ENCODE assay signal across 9 cellular contexts in genomic region chr7:101163281-101164070, GRCh38. TPM values are rescaled to one million over a fixed set of nuclear protein-coding genes. Genes with fewer than 3 reads are reported as not detected.
DNase-seq lines count a peak whose midpoint lies in the region; ATAC-seq lines count a peak whose summit lies in the region.
"Had no signal": no experiment of that assay in that cellular context is flagged by ENCODE, and none has a peak within 500 bp of the region (broad histone marks: within the 10 kb centered on the region; RNA-seq: fewer than 3 reads in every experiment).

No MANE protein-coding gene starts in this region.

- peak; percentile 69 for DNase-seq in activated CD8-positive, alpha-beta memory T cell treated with anti-CD3 and anti-CD28 coated beads, Interleukin-2, amount 10 ng/mL, durations not matched to agents 7 days and 5 days
- DNase-seq in activated CD8-positive, alpha-beta memory T cell treated with anti-CD3 and anti-CD28 coated beads, Interleukin-2, amount 50 U/mL, for 48 hours: no peak
- DNase-seq in NCI-H2081 (lab: John Stamatoyannopoulos, UW): peak; percentile 82 to 85
- peak; percentile 53 for DNase-seq in activated T-cell treated with anti-CD3 and anti-CD28 coated beads, Interleukin-2, amount 50 U/mL, for 24 hours

- no peak overlapping the region for H3K27ac ChIP-seq in stomach smooth muscle (ENCODE audit: low read length)

- peak overlapping the region; percentile 71 for H3K4me3 ChIP-seq in iPS-15b (ENCODE audit: low read depth, low read length)
- peak overlapping the region; percentile 31 to 60 for H3K4me3 ChIP-seq in stomach smooth muscle (ENCODE audit: low read length in 2 of 2)

- H3K27me3 Mint-ChIP-seq in activated CD8-positive, alpha-beta memory T cell treated with anti-CD3 and anti-CD28 coated beads, Interleukin-2, amount 10 ng/mL, durations not matched to agents 7 days and 5 days: peaks cover 45% of the 10 kb centered on the region
- peaks cover 54% of the 10 kb centered on the region for H3K27me3 Mint-ChIP-seq in activated T-cell treated with anti-CD3 and anti-CD28 coated beads, Interleukin-2, amount 50 U/mL, for 24 hours

- no peaks in the 10 kb centered on the region for H3K9me3 ChIP-seq in iPS-15b (ENCODE audit: control insufficient read depth, insufficient read depth, low read length)
- H3K9me3 ChIP-seq in stomach smooth muscle (ENCODE audit: control insufficient read depth in 2 of 2, low read length in 2 of 2): no peaks in the 10 kb centered on the region

- H3K9ac ChIP-seq in iPS-15b (ENCODE audit: low read depth, low read length) (peak overlapping the region; percentile 54), stomach smooth muscle (ENCODE audit: low read length in 2 of 2) (no peak overlapping the region)

- peaks cover 26% of the 10 kb centered on the region for H3K4me1 Mint-ChIP-seq in activated CD8-positive, alpha-beta memory T cell treated with anti-CD3 and anti-CD28 coated beads, Interleukin-2, amount 10 ng/mL, durations not matched to agents 7 days and 5 days
- peaks cover 39% of the 10 kb centered on the region for H3K4me1 Mint-ChIP-seq in activated T-cell treated with anti-CD3 and anti-CD28 coated beads, Interleukin-2, amount 50 U/mL, for 24 hours (ENCODE audit: low read depth)

- H3K4me3 Mint-ChIP-seq in activated CD8-positive, alpha-beta memory T cell treated with anti-CD3 and anti-CD28 coated beads, Interleukin-2, amount 10 ng/mL, durations not matched to agents 7 days and 5 days: peak overlapping the region; percentile 74
- H3K4me3 Mint-ChIP-seq in activated T-cell treated with anti-CD3 and anti-CD28 coated beads, Interleukin-2, amount 50 U/mL, for 24 hours: peak overlapping the region; percentile 62

- CTCF ChIA-PET in activated CD8-positive, alpha-beta memory T cell treated with anti-CD3 and anti-CD28 coated beads, Interleukin-2, amount 10 ng/mL, durations not matched to agents 7 days and 5 days (lab: Charles Lee): interaction anchor here (0.8 to 5.2 kb wide), 3 partner anchors 9 to 19 kb away, joined by 3 to 39 read pairs (median 16); partner anchors contain the start of gene AP1S1

- H3K9me3 Mint-ChIP-seq in activated CD8-positive, alpha-beta memory T cell treated with anti-CD3 and anti-CD28 coated beads, Interleukin-2, amount 10 ng/mL, durations not matched to agents 7 days and 5 days (ENCODE audit: low read depth): no peaks in the 10 kb centered on the region
- H3K9me3 Mint-ChIP-seq in activated T-cell treated with anti-CD3 and anti-CD28 coated beads, Interleukin-2, amount 50 U/mL, for 24 hours: no peaks in the 10 kb centered on the region

- H3K36me3 ChIP-seq in iPS-15b (ENCODE audit: control insufficient read depth, insufficient read depth, low read length): no peaks in the 10 kb centered on the region
- H3K36me3 ChIP-seq in stomach smooth muscle (ENCODE audit: control insufficient read depth in 2 of 2, insufficient read depth in 2 of 2, low read length in 2 of 2): peaks cover 9 to 13% of the 10 kb centered on the region in 2 donors

- peaks cover 28% of the 10 kb centered on the region for H3K27me3 ChIP-seq in iPS-15b (ENCODE audit: control insufficient read depth, insufficient read depth, low read length)
- H3K27me3 ChIP-seq in stomach smooth muscle (ENCODE audit: control insufficient read depth in 1 of 2, insufficient read depth in 2 of 2, low read length in 2 of 2): peaks cover 51 to 71% of the 10 kb centered on the region in 2 donors

- H3K4me1 ChIP-seq in iPS-15b (ENCODE audit: control insufficient read depth, insufficient read depth, low read length): peaks cover 22% of the 10 kb centered on the region
- H3K4me1 ChIP-seq in stomach smooth muscle (ENCODE audit: control insufficient read depth, insufficient read depth, low read length): peaks cover 31% of the 10 kb centered on the region

- H3K27ac Mint-ChIP-seq in activated CD8-positive, alpha-beta memory T cell treated with anti-CD3 and anti-CD28 coated beads, Interleukin-2, amount 10 ng/mL, durations not matched to agents 7 days and 5 days: peak overlapping the region; percentile 32
- H3K27ac Mint-ChIP-seq in activated T-cell treated with anti-CD3 and anti-CD28 coated beads, Interleukin-2, amount 50 U/mL, for 24 hours: no peak overlapping the region

- peaks cover 7% of the 10 kb centered on the region for H3K36me3 Mint-ChIP-seq in activated CD8-positive, alpha-beta memory T cell treated with anti-CD3 and anti-CD28 coated beads, Interleukin-2, amount 10 ng/mL, durations not matched to agents 7 days and 5 days
- H3K36me3 Mint-ChIP-seq in activated T-cell treated with anti-CD3 and anti-CD28 coated beads, Interleukin-2, amount 50 U/mL, for 24 hours (ENCODE audit: low read depth): peaks cover 25% of the 10 kb centered on the region

- ATAC-seq in activated CD8-positive, alpha-beta memory T cell treated with anti-CD3 and anti-CD28 coated beads, Interleukin-2, amount 10 ng/mL, durations not matched to agents 7 days and 5 days: peak; percentile 41
- ATAC-seq in HG03108 (IDR thresholded peaks at IDR 0.05; ENCODE audit: unreplicated experiment): no peak
- no peak for ATAC-seq in HG03442 (IDR thresholded peaks at IDR 0.05; ENCODE audit: unreplicated experiment)

RNA-seq across cellular contexts. Expression of gene VGF, which starts 1.9 kb away (rescaled TPM):
- under 1 TPM; 0.44 to 0.66 TPM for total RNA-seq in activated CD8-positive, alpha-beta memory T cell treated with anti-CD3 and anti-CD28 coated beads, Interleukin-2, amount 10 ng/mL, durations not matched to agents 7 days and 5 days
- total RNA-seq: dermis microvascular lymphatic vessel endothelial cell had no signal

RNA-seq across cellular contexts. Expression of gene AP1S1, which starts 9.2 kb away (rescaled TPM):
- 10 to 100 TPM; 49.9 to 51.7 TPM for total RNA-seq in activated CD8-positive, alpha-beta memory T cell treated with anti-CD3 and anti-CD28 coated beads, Interleukin-2, amount 10 ng/mL, durations not matched to agents 7 days and 5 days

RNA-seq across cellular contexts. Expression of gene NAT16, which starts 16.6 kb away (rescaled TPM):
- total RNA-seq in activated CD8-positive, alpha-beta memory T cell treated with anti-CD3 and anti-CD28 coated beads, Interleukin-2, amount 10 ng/mL, durations not matched to agents 7 days and 5 days: not detected
- total RNA-seq: dermis microvascular lymphatic vessel endothelial cell had no signal

RNA-seq across cellular contexts. Expression of gene SERPINE1, which starts 36.6 kb away (rescaled TPM):
- 1 to 10 TPM in 1 of 2 experiments, under 1 TPM in 1; 0.29 to 1.2 TPM for total RNA-seq in activated CD8-positive, alpha-beta memory T cell treated with anti-CD3 and anti-CD28 coated beads, Interleukin-2, amount 10 ng/mL, durations not matched to agents 7 days and 5 days

RNA-seq across cellular contexts. Expression of gene MOGAT3, which starts 37.4 kb away (rescaled TPM):
- not detected for total RNA-seq in activated CD8-positive, alpha-beta memory T cell treated with anti-CD3 and anti-CD28 coated beads, Interleukin-2, amount 10 ng/mL, durations not matched to agents 7 days and 5 days
- total RNA-seq: dermis microvascular lymphatic vessel endothelial cell had no signal
